ENCODE assay signal across 1 cellular context in the genomic region with DNA sequence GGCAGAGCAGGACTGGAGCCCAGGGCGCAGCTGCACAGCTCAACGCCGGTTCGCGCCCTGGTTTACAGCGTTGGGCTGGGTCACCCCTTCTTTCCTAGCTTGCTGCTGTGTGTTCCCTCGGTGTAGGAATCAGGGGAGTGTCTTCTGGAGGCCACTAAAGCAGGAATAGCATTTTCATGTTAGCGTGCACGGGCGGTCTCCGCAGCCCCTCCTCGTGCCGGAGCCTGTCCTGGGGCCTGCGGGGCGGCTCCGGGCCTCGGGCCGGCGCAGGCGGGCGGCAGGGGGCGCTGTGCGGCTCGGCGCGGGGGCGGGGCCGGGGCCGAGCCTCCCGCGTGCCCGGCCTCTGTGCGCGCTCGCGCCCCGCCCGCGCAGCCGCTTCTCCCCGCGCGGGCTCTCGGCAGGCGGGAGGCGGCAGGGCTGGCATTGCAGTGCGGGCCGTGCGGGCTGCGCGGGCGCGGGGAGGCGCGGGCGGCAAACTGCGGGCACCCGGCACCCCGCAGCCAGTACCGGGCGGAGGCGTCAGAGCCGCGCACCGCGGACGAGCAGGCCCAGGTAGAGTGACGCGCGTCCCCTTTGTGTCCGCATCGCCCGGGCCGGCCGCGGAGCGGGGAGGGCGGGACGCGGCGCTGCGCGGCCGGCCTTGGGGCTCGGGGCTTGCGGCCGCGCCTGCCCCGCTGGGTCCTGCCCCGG.
A peak's percentile ranks its signal among the peaks of the same experiment; 100 is the strongest.
TF ChIP-seq lines count a peak whose summit lies in the region.

TSS of gene RNF144A (plus strand) at position 342 of the 690 bp plus-strand sequence. CDS start 79,515 bp downstream, outside the sequence.

TF ChIP-seq in K562, 482 proteins besides CTCF, POLR2A, EP300 and RAD21 (continued from another document and continues in another):
- no peak for TF ChIP-seq ZNF449 (CRISPR knock-in tag; IDR thresholded peaks at IDR 0.05)
- TF ChIP-seq, protein P1, sequence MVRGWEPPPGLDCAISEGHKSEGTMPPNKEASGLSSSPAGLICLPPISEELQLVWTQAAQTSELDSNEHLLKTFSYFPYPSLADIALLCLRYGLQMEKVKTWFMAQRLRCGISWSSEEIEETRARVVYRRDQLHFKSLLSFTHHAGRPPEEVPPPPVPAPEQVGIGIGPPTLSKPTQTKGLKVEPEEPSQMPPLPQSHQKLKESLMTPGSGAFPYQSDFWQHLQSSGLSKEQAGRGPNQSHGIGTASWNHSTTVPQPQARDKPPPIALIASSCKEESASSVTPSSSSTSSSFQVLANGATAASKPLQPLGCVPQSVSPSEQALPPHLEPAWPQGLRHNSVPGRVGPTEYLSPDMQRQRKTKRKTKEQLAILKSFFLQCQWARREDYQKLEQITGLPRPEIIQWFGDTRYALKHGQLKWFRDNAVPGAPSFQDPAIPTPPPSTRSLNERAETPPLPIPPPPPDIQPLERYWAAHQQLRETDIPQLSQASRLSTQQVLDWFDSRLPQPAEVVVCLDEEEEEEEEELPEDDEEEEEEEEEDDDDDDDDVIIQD (CRISPR knock-in tag; IDR thresholded peaks at IDR 0.05) = no peak
- TF ChIP-seq, protein P2, sequence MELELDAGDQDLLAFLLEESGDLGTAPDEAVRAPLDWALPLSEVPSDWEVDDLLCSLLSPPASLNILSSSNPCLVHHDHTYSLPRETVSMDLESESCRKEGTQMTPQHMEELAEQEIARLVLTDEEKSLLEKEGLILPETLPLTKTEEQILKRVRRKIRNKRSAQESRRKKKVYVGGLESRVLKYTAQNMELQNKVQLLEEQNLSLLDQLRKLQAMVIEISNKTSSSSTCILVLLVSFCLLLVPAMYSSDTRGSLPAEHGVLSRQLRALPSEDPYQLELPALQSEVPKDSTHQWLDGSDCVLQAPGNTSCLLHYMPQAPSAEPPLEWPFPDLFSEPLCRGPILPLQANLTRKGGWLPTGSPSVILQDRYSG (tag; conservative IDR thresholded peaks at IDR 0.05; ENCODE audit: low read depth) = no peak
- TF ChIP-seq NFE2 (IDR thresholded peaks at IDR 0.05; ENCODE audit: low read depth) = no peak
- TF ChIP-seq USF2 (CRISPR knock-in tag; IDR thresholded peaks at IDR 0.05) = no peak
- TF ChIP-seq YBX1 (IDR thresholded peaks at IDR 0.05) = no peak
- no peak for TF ChIP-seq E4F1 (CRISPR knock-in tag; IDR thresholded peaks at IDR 0.05; ENCODE audit: borderline replicate concordance)
- no peak for TF ChIP-seq RCOR1 (IDR thresholded peaks at IDR 0.05; ENCODE audit: borderline replicate concordance in 1 of 2, low read depth in 2 of 2, low read length in 2 of 2)
- TF ChIP-seq NCOA1 (IDR thresholded peaks at IDR 0.05; ENCODE audit: low read depth) = no peak
- no peak for TF ChIP-seq ETV5 (CRISPR knock-in tag; IDR thresholded peaks at IDR 0.05; ENCODE audit: low read depth)
- TF ChIP-seq, protein P3, sequence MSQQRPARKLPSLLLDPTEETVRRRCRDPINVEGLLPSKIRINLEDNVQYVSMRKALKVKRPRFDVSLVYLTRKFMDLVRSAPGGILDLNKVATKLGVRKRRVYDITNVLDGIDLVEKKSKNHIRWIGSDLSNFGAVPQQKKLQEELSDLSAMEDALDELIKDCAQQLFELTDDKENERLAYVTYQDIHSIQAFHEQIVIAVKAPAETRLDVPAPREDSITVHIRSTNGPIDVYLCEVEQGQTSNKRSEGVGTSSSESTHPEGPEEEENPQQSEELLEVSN (IDR thresholded peaks at IDR 0.05; ENCODE audit: borderline replicate concordance in 1 of 2, extremely low read depth in 1 of 2, insufficient read depth in 1 of 2, insufficient read length in 1 of 2, low read depth in 1 of 2, low read length in 1 of 2, poor library complexity in 1 of 2, severe bottlenecking in 1 of 2) = peak; percentile 78 to 96
- no peak for TF ChIP-seq NKRF (IDR thresholded peaks at IDR 0.05; ENCODE audit: borderline replicate concordance)
- TF ChIP-seq NRF1 (conservative IDR thresholded peaks at IDR 0.05 in 1 of 2, IDR thresholded peaks at IDR 0.05 in 1 of 2) = peak in 1 of 2 experiments; percentile 40; a peak in 2 of 4 replicates
- no peak for TF ChIP-seq MEIS2 (IDR thresholded peaks at IDR 0.05; ENCODE audit: partially characterized antibody)
- TF ChIP-seq ZNF778 (CRISPR knock-in tag; IDR thresholded peaks at IDR 0.05) = no peak
- TF ChIP-seq ILK (tag; IDR thresholded peaks at IDR 0.05; ENCODE audit: borderline replicate concordance, low read depth) = no peak
- TF ChIP-seq HLTF (IDR thresholded peaks at IDR 0.05) = no peak
- TF ChIP-seq ZNF766 (CRISPR knock-in tag; conservative IDR thresholded peaks at IDR 0.05) = peak; percentile 17; the same call in 1 of the 2 replicates
- no peak for TF ChIP-seq ETV6 (IDR thresholded peaks at IDR 0.05; ENCODE audit: borderline replicate concordance in 1 of 2, low read depth in 2 of 2, low read length in 1 of 2)
- TF ChIP-seq ETV6 (CRISPR knock-in tag; IDR thresholded peaks at IDR 0.05; ENCODE audit: borderline replicate concordance) = peak; percentile 55; the same call in 1 of the 2 replicates
- TF ChIP-seq ZNF174 (CRISPR knock-in tag; IDR thresholded peaks at IDR 0.05) = no peak
- no peak for TF ChIP-seq ZNF707 (CRISPR knock-in tag; conservative IDR thresholded peaks at IDR 0.05)
- no peak for TF ChIP-seq CSDE1 (IDR thresholded peaks at IDR 0.05)
- TF ChIP-seq FOXA3 (CRISPR knock-in tag; conservative IDR thresholded peaks at IDR 0.05 in 1 of 2, IDR thresholded peaks at IDR 0.05 in 1 of 2) = peak in 1 of 2 experiments; percentile 70; a peak in 1 of 4 replicates
- no peak for TF ChIP-seq SAFB (IDR thresholded peaks at IDR 0.05; ENCODE audit: borderline replicate concordance, low read depth, low read length)
- no peak for TF ChIP-seq KDM2B (CRISPR knock-in tag; IDR thresholded peaks at IDR 0.05)
- TF ChIP-seq CCNT2 (IDR thresholded peaks at IDR 0.05; ENCODE audit: borderline replicate concordance, extremely low read depth, insufficient read length, low read depth, low read length) = peak; percentile 73
- no peak for TF ChIP-seq SMAD2 (IDR thresholded peaks at IDR 0.05; ENCODE audit: low read depth, low read length)
- TF ChIP-seq STAT5A (IDR thresholded peaks at IDR 0.05; ENCODE audit: borderline replicate concordance, low read length) = no peak
- no peak for TF ChIP-seq ZNF589 (CRISPR knock-in tag; IDR thresholded peaks at IDR 0.05; ENCODE audit: low read depth)
- no peak for TF ChIP-seq HDAC8 (tag; IDR thresholded peaks at IDR 0.05)
- no peak for TF ChIP-seq SREBF1 (IDR thresholded peaks at IDR 0.05; ENCODE audit: borderline replicate concordance, low read depth, low read length)
- TF ChIP-seq ZNF3 (CRISPR knock-in tag; IDR thresholded peaks at IDR 0.05) = no peak
- peak; percentile 79 for TF ChIP-seq VEZF1 (CRISPR knock-in tag; IDR thresholded peaks at IDR 0.05)
- no peak for TF ChIP-seq TRIM25 (IDR thresholded peaks at IDR 0.05; ENCODE audit: borderline replicate concordance)
- TF ChIP-seq THRB (CRISPR knock-in tag; conservative IDR thresholded peaks at IDR 0.05) = no peak
- no peak for TF ChIP-seq BCOR (IDR thresholded peaks at IDR 0.05)
- TF ChIP-seq, protein P4, sequence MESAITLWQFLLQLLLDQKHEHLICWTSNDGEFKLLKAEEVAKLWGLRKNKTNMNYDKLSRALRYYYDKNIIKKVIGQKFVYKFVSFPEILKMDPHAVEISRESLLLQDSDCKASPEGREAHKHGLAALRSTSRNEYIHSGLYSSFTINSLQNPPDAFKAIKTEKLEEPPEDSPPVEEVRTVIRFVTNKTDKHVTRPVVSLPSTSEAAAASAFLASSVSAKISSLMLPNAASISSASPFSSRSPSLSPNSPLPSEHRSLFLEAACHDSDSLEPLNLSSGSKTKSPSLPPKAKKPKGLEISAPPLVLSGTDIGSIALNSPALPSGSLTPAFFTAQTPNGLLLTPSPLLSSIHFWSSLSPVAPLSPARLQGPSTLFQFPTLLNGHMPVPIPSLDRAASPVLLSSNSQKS (CRISPR knock-in tag; IDR thresholded peaks at IDR 0.05) = no peak
- no peak for TF ChIP-seq SMARCA4 (IDR thresholded peaks at IDR 0.05)
- TF ChIP-seq ZNF764 (CRISPR knock-in tag; IDR thresholded peaks at IDR 0.05; ENCODE audit: low read depth) = no peak
- TF ChIP-seq ZBED1 (IDR thresholded peaks at IDR 0.05) = no peak
- TF ChIP-seq ZNF445 (CRISPR knock-in tag; IDR thresholded peaks at IDR 0.05; ENCODE audit: low read depth) = no peak
- no peak for TF ChIP-seq STAT5B (CRISPR knock-in tag; IDR thresholded peaks at IDR 0.05)
- TF ChIP-seq CBFB (CRISPR knock-in tag; IDR thresholded peaks at IDR 0.05) = no peak
- TF ChIP-seq MAFK (IDR thresholded peaks at IDR 0.05; ENCODE audit: low read length) = no peak
- no peak for TF ChIP-seq MCM5 (IDR thresholded peaks at IDR 0.05; ENCODE audit: low read depth)
- no peak for TF ChIP-seq CCAR2 (IDR thresholded peaks at IDR 0.05; ENCODE audit: low read depth, low read length)
- no peak for TF ChIP-seq CREBBP (IDR thresholded peaks at IDR 0.05; ENCODE audit: low read depth, low read length)
- no peak for TF ChIP-seq COPS2 (conservative IDR thresholded peaks at IDR 0.05)
